ENCODE assay signal across 8 cellular contexts in genomic region chr20:561437-562231, GRCh38. TPM values are rescaled to one million over a fixed set of nuclear protein-coding genes. Genes with fewer than 3 reads are reported as not detected.
DNase-seq lines count a peak whose midpoint lies in the region; ATAC-seq and TF ChIP-seq lines count a peak whose summit lies in the region.

No MANE protein-coding gene starts in this region.

- TF ChIP-seq CTCF in AG09319 (IDR thresholded peaks at IDR 0.05; ENCODE audit: low read depth, low read length) (peak; percentile 100), astrocyte of the spinal cord (IDR thresholded peaks at IDR 0.05; ENCODE audit: low read depth, low read length) (peak; percentile 99)

- peak; percentile 32 for DNase-seq in AG09319 (ENCODE audit: extremely low read depth, low read depth)
- DNase-seq in NCI-H1417 (lab: John Stamatoyannopoulos, UW): peak; percentile 49 to 86 (median 54)
- no peak for DNase-seq in T-helper 17 cell
- DNase-seq in astrocyte of the spinal cord (ENCODE audit: low read depth, low spot score): peak; percentile 58
- DNase-seq in iPS-NIHi11 (ENCODE audit: low spot score): peak; percentile 83
- DNase-seq in smooth muscle cell of the brain vasculature (ENCODE audit: low read depth, low spot score): peak; percentile 10

- peaks cover 42% of the 10 kb centered on the region for H3K27me3 Mint-ChIP-seq in T-helper 17 cell

- H3K4me1 Mint-ChIP-seq in T-helper 17 cell: peaks cover 5% of the 10 kb centered on the region

- ATAC-seq in GM18861 (IDR thresholded peaks at IDR 0.05; ENCODE audit: unreplicated experiment): peak; percentile 45
- ATAC-seq in T-helper 17 cell: peak; percentile 63
- no peak for ATAC-seq in HG03135 (IDR thresholded peaks at IDR 0.05; ENCODE audit: unreplicated experiment)

- no peak overlapping the region for H3K4me3 Mint-ChIP-seq in T-helper 17 cell

- no peaks in the 10 kb centered on the region for H3K36me3 Mint-ChIP-seq in T-helper 17 cell (ENCODE audit: low read depth)

- no peaks in the 10 kb centered on the region for H3K9me3 ChIP-seq in T-helper 17 cell (ENCODE audit: control insufficient read depth, low read length, poor library complexity, severe bottlenecking)

- H3K4me3 ChIP-seq in astrocyte of the spinal cord (ENCODE audit: low read depth, low read length): no peak overlapping the region

- H3K27ac Mint-ChIP-seq in T-helper 17 cell: no peak overlapping the region

- in situ Hi-C loops in astrocyte of the spinal cord (cut with HindIII; ENCODE audit: low sequenced_read_pairs): no loop called here

RNA-seq across cellular contexts. Expression of gene CSNK2A1, which starts 18.0 kb away (rescaled TPM):
- total RNA-seq in T-helper 17 cell: 10 to 100 TPM; 63.8 to 69.0 TPM

RNA-seq across cellular contexts. Expression of gene TCF15, which starts 48.5 kb away (rescaled TPM):
- not detected for total RNA-seq in T-helper 17 cell

Comparison
In these comparisons a context has a peak if more than half of its experiments do, and no peak if none do; other contexts are left out.
1. DNase-seq: peak in AG09319 (single experiment), NCI-H1417 (3 of 3), astrocyte of the spinal cord (single experiment), iPS-NIHi11 (single experiment) and smooth muscle cell of the brain vasculature (single experiment); none in T-helper 17 cell (0 of 3).